In genomic region chr4:11929080-11929479, GRCh38 we compare ENCODE assay signal across 2 cellular contexts.
TF ChIP-seq lines count a peak whose summit lies in the region.

No MANE protein-coding gene starts in this region.

TF ChIP-seq in HepG2, 621 proteins besides CTCF, POLR2A, EP300 and RAD21:
- TF ChIP-seq BRD4 (CRISPR knock-in tag; IDR thresholded peaks at IDR 0.05) = no peak
- no peak for TF ChIP-seq ZNF609 (CRISPR knock-in tag; IDR thresholded peaks at IDR 0.05; ENCODE audit: borderline replicate concordance)
- peak; percentile 72 to 89 for TF ChIP-seq MAFK (conservative IDR thresholded peaks at IDR 0.05 in 1 of 2, IDR thresholded peaks at IDR 0.05 in 1 of 2; ENCODE audit: low read length in 2 of 2)
- no peak for TF ChIP-seq WIZ (CRISPR knock-in tag; IDR thresholded peaks at IDR 0.05)
- no peak for TF ChIP-seq MTF2 (CRISPR knock-in tag; IDR thresholded peaks at IDR 0.05; ENCODE audit: borderline replicate concordance)
- TF ChIP-seq FOSL1 (CRISPR knock-in tag; IDR thresholded peaks at IDR 0.05; ENCODE audit: borderline replicate concordance) = no peak
- no peak for TF ChIP-seq TFDP2 (CRISPR knock-in tag; IDR thresholded peaks at IDR 0.05)
- TF ChIP-seq DZIP1 (CRISPR knock-in tag; IDR thresholded peaks at IDR 0.05) = no peak
- no peak for TF ChIP-seq ZUFSP (CRISPR knock-in tag; IDR thresholded peaks at IDR 0.05; ENCODE audit: borderline replicate concordance)
- no peak for TF ChIP-seq ZNF333 (CRISPR knock-in tag; IDR thresholded peaks at IDR 0.05; ENCODE audit: borderline replicate concordance)
- TF ChIP-seq THAP8 (CRISPR knock-in tag; IDR thresholded peaks at IDR 0.05; ENCODE audit: borderline replicate concordance) = no peak
- TF ChIP-seq MAFF (IDR thresholded peaks at IDR 0.05; ENCODE audit: low read depth, low read length) = peak; percentile 87
- TF ChIP-seq SALL2 (CRISPR knock-in tag; IDR thresholded peaks at IDR 0.05) = no peak

TF ChIP-seq in H1, 55 proteins besides CTCF, POLR2A, EP300 and RAD21:
- no peak for TF ChIP-seq TAF1 (IDR thresholded peaks at IDR 0.05; ENCODE audit: low read depth, low read length)
- peak; percentile 36; the same call in 1 of the 2 replicates for TF ChIP-seq MAFK (IDR thresholded peaks at IDR 0.05; ENCODE audit: low read depth, low read length)
TF ChIP-seq in H1: peak in this region for 1.
